ENCODE assay signal across 11 cellular contexts in the genomic region with DNA sequence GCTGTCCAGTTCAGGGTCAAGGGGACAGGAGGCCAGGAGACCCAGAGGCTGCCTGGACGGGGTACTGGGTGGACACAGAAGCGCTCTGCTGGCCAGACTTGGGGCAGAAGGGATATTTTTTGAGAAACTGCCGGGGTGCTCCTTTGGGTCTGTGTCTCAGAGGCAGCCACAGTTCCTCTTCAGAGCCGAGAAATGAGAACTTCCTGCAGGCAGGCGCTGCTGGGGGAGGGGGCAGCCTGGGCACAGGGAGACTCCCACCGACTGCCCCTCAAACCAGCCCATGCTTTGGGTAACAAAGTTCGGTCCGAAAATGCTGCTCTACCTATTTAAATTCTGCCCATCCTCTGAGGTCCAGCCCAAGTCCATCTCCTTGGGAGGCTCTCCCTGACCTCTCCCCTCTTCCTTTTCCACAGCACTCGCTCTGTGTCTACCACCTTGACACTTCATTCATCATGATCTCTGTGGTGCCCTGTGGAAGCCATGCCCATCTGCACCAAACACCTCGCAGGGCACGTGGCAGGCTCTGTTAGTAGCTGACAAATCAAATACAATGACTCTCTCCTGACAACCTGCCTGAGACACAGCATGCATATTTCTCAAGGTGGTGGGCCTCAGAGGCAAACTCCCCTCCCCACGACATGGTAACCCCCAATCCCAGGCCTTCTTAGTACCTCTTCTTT. TPM values are rescaled to one million over a fixed set of nuclear protein-coding genes. Genes with fewer than 3 reads are reported as not detected.
DNase-seq lines count a peak whose midpoint lies in the region; ATAC-seq and TF ChIP-seq lines count a peak whose summit lies in the region.
"Had no signal": no experiment of that assay in that cellular context is flagged by ENCODE, and none has a peak within 500 bp of the region (broad histone marks: within the 10 kb centered on the region; RNA-seq: fewer than 3 reads in every experiment).

No MANE protein-coding gene starts in this region.

- TF ChIP-seq CTCF in right lobe of liver (IDR thresholded peaks at IDR 0.05), result no peak
- TF ChIP-seq CTCF in thoracic aorta (IDR thresholded peaks at IDR 0.05), result no peak

- no peaks in the 10 kb centered on the region for H3K27me3 Mint-ChIP-seq in activated T-cell treated with anti-CD3 and anti-CD28 coated beads, Interleukin-2, amount 50 U/mL, for 24 hours
- no peaks in the 10 kb centered on the region for H3K27me3 Mint-ChIP-seq in activated CD8-positive, alpha-beta T cell treated with anti-CD3 and anti-CD28 coated beads, Interleukin-2, amount 10 ng/mL, durations not matched to agents 7 days and 5 days (ENCODE audit: low read depth)

- intact Hi-C loops in right lobe of liver (cut with DNase I), result no loop called here

- H3K4me3 Mint-ChIP-seq in activated T-cell treated with anti-CD3 and anti-CD28 coated beads, Interleukin-2, amount 50 U/mL, for 24 hours, result peak overlapping the region; percentile 4
- peak overlapping the region; percentile 44 for H3K4me3 Mint-ChIP-seq in activated CD8-positive, alpha-beta T cell treated with anti-CD3 and anti-CD28 coated beads, Interleukin-2, amount 10 ng/mL, durations not matched to agents 7 days and 5 days

- 25% methylated on average over 8 of the region's 12 CpGs for WGBS in right lobe of liver (ENCODE audit: insufficient coverage, low coverage, low lambda C conversion rate, missing lambda C conversion rate)

- no peak for ATAC-seq in activated CD8-positive, alpha-beta T cell treated with anti-CD3 and anti-CD28 coated beads, Interleukin-2, amount 10 ng/mL, durations not matched to agents 7 days and 5 days
- peak; percentile 11 to 44 (median 14) for ATAC-seq in right lobe of liver
- ATAC-seq in thoracic aorta (ENCODE audit: insufficient number of reproducible peaks, low FRiP score, low read depth), result no peak
- no peak for ATAC-seq in GM21576 (IDR thresholded peaks at IDR 0.05; ENCODE audit: unreplicated experiment)
- no peak for ATAC-seq in HG03469 (IDR thresholded peaks at IDR 0.05; ENCODE audit: unreplicated experiment)

- POLR2A ChIA-PET in activated CD8-positive, alpha-beta T cell treated with anti-CD3 and anti-CD28 coated beads, Interleukin-2, amount 10 ng/mL, durations not matched to agents 7 days and 5 days (lab: Charles Lee), result interaction anchor here (1.1 to 20.2 kb wide), 3 partner anchors 14 to 31 kb away, joined by 3 to 642 read pairs (median 272); a partner anchor contains a TSS

- H3K27ac ChIP-seq in right lobe of liver (peak overlapping the region in 2 of 3 donors; percentile 45 to 60), thoracic aorta (peak overlapping the region; percentile 66 to 69)

- CTCF ChIA-PET in activated CD8-positive, alpha-beta T cell treated with anti-CD3 and anti-CD28 coated beads, Interleukin-2, amount 10 ng/mL, durations not matched to agents 7 days and 5 days (lab: Charles Lee), result interaction anchor here (4.1 to 27.1 kb wide), 3 partner anchors 10 to 31 kb away, joined by 37 to 1049 read pairs (median 137); a partner anchor contains a TSS

- no peaks in the 10 kb centered on the region for H3K36me3 ChIP-seq in right lobe of liver
- H3K36me3 ChIP-seq in thoracic aorta, result peaks cover 4% of the 10 kb centered on the region

- H3K9me3 ChIP-seq in right lobe of liver, result no peaks in the 10 kb centered on the region
- H3K9me3 ChIP-seq in thoracic aorta, result no peaks in the 10 kb centered on the region

- DNase-seq in activated T-cell treated with anti-CD3 and anti-CD28 coated beads, Interleukin-2, amount 50 U/mL, for 24 hours, result no peak
- no peak for DNase-seq in activated T-cell treated with anti-CD3 and anti-CD28 coated beads for 4 hours
- no peak for DNase-seq in activated CD8-positive, alpha-beta T cell treated with anti-CD3 and anti-CD28 coated beads, Interleukin-2, amount 10 ng/mL, durations not matched to agents 7 days and 5 days
- no peak for DNase-seq in right lobe of liver
- no peak for DNase-seq in thoracic aorta (ENCODE audit: low spot score)
- DNase-seq in NCI-H2227 treated with DMSO at 0.1 percent for 48 hours (lab: John Stamatoyannopoulos, UW), result no peak
- DNase-seq: cerebellar nuclear complex, NCI-H524, retina had no signal

- H3K4me1 Mint-ChIP-seq in activated T-cell treated with anti-CD3 and anti-CD28 coated beads, Interleukin-2, amount 50 U/mL, for 24 hours (ENCODE audit: low read depth), result peaks cover 92% of the 10 kb centered on the region
- peaks cover 96% of the 10 kb centered on the region for H3K4me1 Mint-ChIP-seq in activated CD8-positive, alpha-beta T cell treated with anti-CD3 and anti-CD28 coated beads, Interleukin-2, amount 10 ng/mL, durations not matched to agents 7 days and 5 days (ENCODE audit: low read depth)

- no peaks in the 10 kb centered on the region for H3K27me3 ChIP-seq in right lobe of liver
- no peaks in the 10 kb centered on the region for H3K27me3 ChIP-seq in thoracic aorta (replicated peaks; ENCODE audit: insufficient read depth)

- H3K36me3 Mint-ChIP-seq in activated T-cell treated with anti-CD3 and anti-CD28 coated beads, Interleukin-2, amount 50 U/mL, for 24 hours (ENCODE audit: low read depth), result peaks cover 93% of the 10 kb centered on the region
- peaks cover 68% of the 10 kb centered on the region for H3K36me3 Mint-ChIP-seq in activated CD8-positive, alpha-beta T cell treated with anti-CD3 and anti-CD28 coated beads, Interleukin-2, amount 10 ng/mL, durations not matched to agents 7 days and 5 days (ENCODE audit: low read depth)

- H3K4me3 ChIP-seq in right lobe of liver (no peak overlapping the region), thoracic aorta (peak overlapping the region; percentile 17)

- peak overlapping the region; percentile 96 for H3K27ac Mint-ChIP-seq in activated T-cell treated with anti-CD3 and anti-CD28 coated beads, Interleukin-2, amount 50 U/mL, for 24 hours
- H3K27ac Mint-ChIP-seq in activated CD8-positive, alpha-beta T cell treated with anti-CD3 and anti-CD28 coated beads, Interleukin-2, amount 10 ng/mL, durations not matched to agents 7 days and 5 days, result peak overlapping the region; percentile 85

- peaks cover 0 to 15% (median 0%) of the 10 kb centered on the region in 4 donors for H3K4me1 ChIP-seq in right lobe of liver
- peaks cover 80 to 100% of the 10 kb centered on the region in 2 donors for H3K4me1 ChIP-seq in thoracic aorta (ENCODE audit: control insufficient read depth in 1 of 2, low read depth in 2 of 2)

- no peaks in the 10 kb centered on the region for H3K9me3 Mint-ChIP-seq in activated T-cell treated with anti-CD3 and anti-CD28 coated beads, Interleukin-2, amount 50 U/mL, for 24 hours
- no peaks in the 10 kb centered on the region for H3K9me3 Mint-ChIP-seq in activated CD8-positive, alpha-beta T cell treated with anti-CD3 and anti-CD28 coated beads, Interleukin-2, amount 10 ng/mL, durations not matched to agents 7 days and 5 days (ENCODE audit: insufficient read depth)

- no peak for TF ChIP-seq POLR2A in right lobe of liver (IDR thresholded peaks at IDR 0.05)

RNA-seq across cellular contexts. Expression of a gene that starts 16.4 kb away (rescaled TPM):
- total RNA-seq in activated CD8-positive, alpha-beta T cell treated with anti-CD3 and anti-CD28 coated beads, Interleukin-2, amount 10 ng/mL, durations not matched to agents 7 days and 5 days, result 100 to 1,000 TPM; 180 to 207 TPM
- total RNA-seq in right lobe of liver (10 to 100 TPM in 2 of 6 experiments, 1 to 10 TPM in 4; 6.6 to 18.8 (median 8.4) TPM), thoracic aorta (100 to 1,000 TPM in 1 of 2 donors, 10 to 100 TPM in 1; 77.8 to 112 TPM)

RNA-seq across cellular contexts. Expression of a gene that starts 30.3 kb away (rescaled TPM):
- total RNA-seq in activated CD8-positive, alpha-beta T cell treated with anti-CD3 and anti-CD28 coated beads, Interleukin-2, amount 10 ng/mL, durations not matched to agents 7 days and 5 days, result 1 to 10 TPM; 7.0 to 8.1 TPM
- total RNA-seq in right lobe of liver, result 10 to 100 TPM; 12.4 to 20.4 (median 18.0) TPM
- 100 to 1,000 TPM in 1 of 2 donors, 10 to 100 TPM in 1; 60.5 to 107 TPM for total RNA-seq in thoracic aorta

RNA-seq across cellular contexts. Expression of a gene that starts 44.7 kb away (rescaled TPM):
- under 1 TPM in 1 of 2 experiments, not detected in 1; 0.24 TPM for total RNA-seq in activated CD8-positive, alpha-beta T cell treated with anti-CD3 and anti-CD28 coated beads, Interleukin-2, amount 10 ng/mL, durations not matched to agents 7 days and 5 days
- total RNA-seq in right lobe of liver (1 to 10 TPM in 5 of 6 experiments, under 1 TPM in 1; 0.81 to 4.6 (median 2.6) TPM), thoracic aorta (10 to 100 TPM; 40.9 to 77.4 TPM)

Comparison
In these comparisons a context has a peak if more than half of its experiments do, and no peak if none do; other contexts are left out.
1. ATAC-seq: peak in right lobe of liver (4 of 4); none in activated CD8-positive, alpha-beta T cell treated with anti-CD3 and anti-CD28 coated beads, Interleukin-2, amount 10 ng/mL, durations not matched to agents 7 days and 5 days (single experiment), thoracic aorta (single experiment), GM21576 (single experiment) and HG03469 (single experiment).
2. RNA of a gene that starts 44.7 kb away (total RNA-seq): 40.9 to 77.4 TPM in thoracic aorta; 0.81 to 4.6 TPM in right lobe of liver and 0.24 TPM in activated CD8-positive, alpha-beta T cell treated with anti-CD3 and anti-CD28 coated beads, Interleukin-2, amount 10 ng/mL, durations not matched to agents 7 days and 5 days; every median in the first group is over 4 times any median in the second.